Comparison of ENCODE assay signal across 9 cellular contexts in genomic region chr19:56119585-56119978, GRCh38. TPM values are rescaled to one million over a fixed set of nuclear protein-coding genes. Genes with fewer than 3 reads are reported as not detected.
DNase-seq lines count a peak whose midpoint lies in the region; ATAC-seq and TF ChIP-seq lines count a peak whose summit lies in the region.
"Had no signal": no experiment of that assay in that cellular context is flagged by ENCODE, and none has a peak within 500 bp of the region (broad histone marks: within the 10 kb centered on the region; RNA-seq: fewer than 3 reads in every experiment).

No MANE protein-coding gene starts in this region.

- H3K4me3 Mint-ChIP-seq in activated naive CD4-positive, alpha-beta T cell treated with anti-CD3 and anti-CD28 coated beads, Interleukin-2, amount 50 U/mL, for 24 hours = peak overlapping the region; percentile 87
- peak overlapping the region; percentile 88 for H3K4me3 Mint-ChIP-seq in activated naive CD8-positive, alpha-beta T cell

- TF ChIP-seq POLR2A in suprapubic skin (IDR thresholded peaks at IDR 0.05) = no peak

- DNase-seq in activated naive CD4-positive, alpha-beta T cell treated with Interleukin-2 at 50 U/mL for 16 hours = no peak
- peak; percentile 76 for DNase-seq in islet precursor cell
- no peak for DNase-seq in suprapubic skin (ENCODE audit: low spot score in 2 of 2)
- DNase-seq in ecto neural progenitor cell (ENCODE audit: low spot score) = no peak

- peak overlapping the region; percentile 97 for H3K27ac ChIP-seq in suprapubic skin

- no peak for TF ChIP-seq EP300 in suprapubic skin (IDR thresholded peaks at IDR 0.05)

- 34% methylated on average over 9 of the region's 15 CpGs for WGBS in suprapubic skin

- H3K4me1 ChIP-seq in suprapubic skin = peaks cover 59% of the 10 kb centered on the region

- ATAC-seq in GM19023 (IDR thresholded peaks at IDR 0.05; ENCODE audit: unreplicated experiment) = no peak
- ATAC-seq in GM19455 (IDR thresholded peaks at IDR 0.05; ENCODE audit: unreplicated experiment) = no peak

- H3K36me3 Mint-ChIP-seq in activated naive CD4-positive, alpha-beta T cell treated with anti-CD3 and anti-CD28 coated beads, Interleukin-2, amount 50 U/mL, for 24 hours = no peaks in the 10 kb centered on the region
- H3K36me3 Mint-ChIP-seq in activated naive CD8-positive, alpha-beta T cell = no peaks in the 10 kb centered on the region

- H3K27me3 Mint-ChIP-seq in activated naive CD4-positive, alpha-beta T cell treated with anti-CD3 and anti-CD28 coated beads, Interleukin-2, amount 50 U/mL, for 24 hours = no peaks in the 10 kb centered on the region
- H3K27me3 Mint-ChIP-seq in activated naive CD8-positive, alpha-beta T cell = no peaks in the 10 kb centered on the region

- H3K27me3 ChIP-seq in suprapubic skin = no peaks in the 10 kb centered on the region

- H3K27ac Mint-ChIP-seq in activated naive CD4-positive, alpha-beta T cell treated with anti-CD3 and anti-CD28 coated beads, Interleukin-2, amount 50 U/mL, for 24 hours = peak overlapping the region; percentile 94
- H3K27ac Mint-ChIP-seq in activated naive CD8-positive, alpha-beta T cell = peak overlapping the region; percentile 94

- peak overlapping the region; percentile 79 for H3K4me3 ChIP-seq in suprapubic skin

- H3K9me3 ChIP-seq in suprapubic skin = no peaks in the 10 kb centered on the region

- H3K9me3 Mint-ChIP-seq in activated naive CD4-positive, alpha-beta T cell treated with anti-CD3 and anti-CD28 coated beads, Interleukin-2, amount 50 U/mL, for 24 hours = no peaks in the 10 kb centered on the region
- H3K9me3 Mint-ChIP-seq in activated naive CD8-positive, alpha-beta T cell (ENCODE audit: low read depth) = no peaks in the 10 kb centered on the region

- peaks cover 57% of the 10 kb centered on the region for H3K4me1 Mint-ChIP-seq in activated naive CD4-positive, alpha-beta T cell treated with anti-CD3 and anti-CD28 coated beads, Interleukin-2, amount 50 U/mL, for 24 hours
- peaks cover 39% of the 10 kb centered on the region for H3K4me1 Mint-ChIP-seq in activated naive CD8-positive, alpha-beta T cell (ENCODE audit: low read depth)

- TF ChIP-seq CTCF in suprapubic skin (IDR thresholded peaks at IDR 0.05) = no peak

- H3K36me3 ChIP-seq in suprapubic skin = no peaks in the 10 kb centered on the region

RNA-seq across cellular contexts. Expression of gene ZNF787, which starts 1.5 kb away (rescaled TPM):
- 10 to 100 TPM in 3 of 4 donors, 1 to 10 TPM in 1; 9.6 to 16.3 (median 14.3) TPM for total RNA-seq in suprapubic skin

RNA-seq across cellular contexts. Expression of gene ZNF444, which starts 21.5 kb away (rescaled TPM):
- total RNA-seq in suprapubic skin = 10 to 100 TPM; 12.9 to 34.8 (median 21.2) TPM

RNA-seq across cellular contexts. Expression of gene GALP, which starts 56.2 kb away (rescaled TPM):
- total RNA-seq in suprapubic skin = not detected
- total RNA-seq: pulmonary artery endothelial cell had no signal
